Comparison of ENCODE assay signal across 31 cellular contexts in the genomic region with DNA sequence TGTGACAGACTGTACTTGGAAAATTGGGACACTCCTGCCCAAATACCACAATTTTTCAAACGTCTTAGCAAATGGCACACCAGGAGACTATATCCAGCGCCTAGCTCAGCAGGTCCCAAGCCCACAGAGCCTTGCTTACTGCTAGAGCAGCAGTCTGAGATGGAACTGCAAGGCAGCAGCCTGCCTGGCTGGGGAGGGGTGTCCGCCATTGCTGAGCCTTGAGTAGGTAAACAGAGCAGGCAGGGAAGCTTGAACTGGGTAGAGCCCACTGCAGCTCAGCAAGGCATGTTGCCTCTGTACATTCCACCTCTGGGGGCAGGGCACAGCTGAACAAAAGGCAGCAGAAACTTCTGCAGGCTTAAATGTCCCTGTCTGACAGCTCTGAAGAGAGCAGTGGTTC.
"Had no signal": no experiment of that assay in that cellular context is flagged by ENCODE, and none has a peak within 500 bp of the region (broad histone marks: within the 10 kb centered on the region; RNA-seq: fewer than 3 reads in every experiment).

No MANE protein-coding gene starts in this region.

- DNase-seq: activated CD4-positive, alpha-beta memory T cell treated with anti-CD3 and anti-CD28 coated beads for 36 hours; activated CD4-positive, alpha-beta T cell treated with anti-CD3 and anti-CD28 coated beads for 36 hours; activated CD4-positive, alpha-beta T cell treated with anti-CD3 and anti-CD28 coated beads, Interleukin-2, amount 10 ng/mL, durations not matched to agents 7 days and 5 days; activated CD8-positive, alpha-beta memory T cell treated with anti-CD3 and anti-CD28 coated beads, Interleukin-2, amount 50 U/mL, for 4 hours; activated gamma-delta T cell treated with Interleukin-2 at 50 U/mL for 16 hours; activated naive CD4-positive, alpha-beta T cell treated with anti-CD3 and anti-CD28 coated beads for 36 hours; activated T-cell treated with anti-CD3 and anti-CD28 coated beads for 4 hours; activated T-cell treated with anti-CD3 and anti-CD28 coated beads, Interleukin-2, amount 50 U/mL, for 4 hours; adrenal gland; body of pancreas; NCI-H1105; NCI-H1417 treated with DMSO at 0.1 percent for 48 hours; NCI-H1694; NCI-H1930; NCI-H2081 treated with DMSO at 0.1 percent for 48 hours; NCI-H226; NCI-H446 treated with DMSO at 0.1 percent for 48 hours; NCI-H524 treated with DMSO at 0.1 percent for 48 hours; PC-3; Peyer's patch; RPMI8226; SHP77 treated with DMSO at 0.1 percent for 48 hours; SK-N-SH had no signal

- H3K9me3 ChIP-seq: adrenal gland, body of pancreas, breast epithelium, Peyer's patch, SJSA1, SK-N-SH had no signal

- H3K27ac Mint-ChIP-seq: activated CD4-positive, alpha-beta memory T cell treated with anti-CD3 and anti-CD28 coated beads for 36 hours; activated CD4-positive, alpha-beta T cell treated with anti-CD3 and anti-CD28 coated beads for 36 hours; activated CD4-positive, alpha-beta T cell treated with anti-CD3 and anti-CD28 coated beads, Interleukin-2, amount 10 ng/mL, durations not matched to agents 7 days and 5 days; activated naive CD4-positive, alpha-beta T cell treated with anti-CD3 and anti-CD28 coated beads for 36 hours; activated naive CD4-positive, alpha-beta T cell treated with anti-CD3 and anti-CD28 coated beads, Interleukin-2, amount 50 U/mL, for 72 hours; activated T-helper 1 cell treated with anti-CD3 and anti-CD28 coated beads, Interleukin-12 subunit alpha, Interleukin-12 subunit beta, Interleukin-2, Interleukin-4 antibody, amounts not matched to agents 30 ng/mL and 10 ng/mL and 1 ng/mL, durations not matched to agents 14 hours and 24 hours and 36 hours; T-helper 1 cell treated with Interleukin-12 subunit alpha and Interleukin-12 subunit beta and Interleukin-4 antibody, amounts not matched to agents 30 μg/mL and 1 μg/mL, for 36 hours; T-helper 2 cell treated with Interferon-gamma antibody and Interleukin-4, amounts not matched to agents 5 μg/mL and 100 μg/mL, for 36 hours had no signal

- H3K9me3 Mint-ChIP-seq: activated naive CD4-positive, alpha-beta T cell treated with anti-CD3 and anti-CD28 coated beads, Interleukin-2, amount 50 U/mL, for 72 hours; activated T-helper 1 cell treated with anti-CD3 and anti-CD28 coated beads, Interleukin-12 subunit alpha, Interleukin-12 subunit beta, Interleukin-2, Interleukin-4 antibody, amounts not matched to agents 30 ng/mL and 10 ng/mL and 1 ng/mL, durations not matched to agents 14 hours and 24 hours and 36 hours; T-helper 1 cell treated with Interleukin-12 subunit alpha and Interleukin-12 subunit beta and Interleukin-4 antibody, amounts not matched to agents 30 μg/mL and 1 μg/mL, for 36 hours had no signal

- H3K4me3 Mint-ChIP-seq: activated CD4-positive, alpha-beta memory T cell treated with anti-CD3 and anti-CD28 coated beads for 36 hours; activated CD4-positive, alpha-beta T cell treated with anti-CD3 and anti-CD28 coated beads for 36 hours; activated CD4-positive, alpha-beta T cell treated with anti-CD3 and anti-CD28 coated beads, Interleukin-2, amount 10 ng/mL, durations not matched to agents 7 days and 5 days; activated naive CD4-positive, alpha-beta T cell treated with anti-CD3 and anti-CD28 coated beads for 36 hours; activated T-cell treated with anti-CD3 and anti-CD28 coated beads, Interleukin-2, amount 50 U/mL, for 4 hours; activated T-helper 1 cell treated with anti-CD3 and anti-CD28 coated beads, Interleukin-12 subunit alpha, Interleukin-12 subunit beta, Interleukin-2, Interleukin-4 antibody, amounts not matched to agents 30 ng/mL and 10 ng/mL and 1 ng/mL, durations not matched to agents 14 hours and 24 hours and 36 hours; T-helper 1 cell treated with Interleukin-12 subunit alpha and Interleukin-12 subunit beta and Interleukin-4 antibody, amounts not matched to agents 30 μg/mL and 1 μg/mL, for 36 hours; T-helper 2 cell treated with Interferon-gamma antibody and Interleukin-4, amounts not matched to agents 5 μg/mL and 100 μg/mL, for 36 hours had no signal

- H3K27ac ChIP-seq: adrenal gland, body of pancreas, breast epithelium, Peyer's patch, SJSA1 had no signal

- H3K9ac ChIP-seq: SK-N-SH had no signal

- H3K36me3 Mint-ChIP-seq: activated CD4-positive, alpha-beta memory T cell treated with anti-CD3 and anti-CD28 coated beads for 36 hours; activated naive CD4-positive, alpha-beta T cell treated with anti-CD3 and anti-CD28 coated beads, Interleukin-2, amount 50 U/mL, for 72 hours had no signal

- H3K27me3 Mint-ChIP-seq: activated CD4-positive, alpha-beta memory T cell treated with anti-CD3 and anti-CD28 coated beads for 36 hours; activated CD4-positive, alpha-beta T cell treated with anti-CD3 and anti-CD28 coated beads for 36 hours; activated CD4-positive, alpha-beta T cell treated with anti-CD3 and anti-CD28 coated beads, Interleukin-2, amount 10 ng/mL, durations not matched to agents 7 days and 5 days had no signal

- H3K36me3 ChIP-seq: adrenal gland, breast epithelium, Peyer's patch, SJSA1 had no signal

- H3K4me1 Mint-ChIP-seq: activated CD4-positive, alpha-beta T cell treated with anti-CD3 and anti-CD28 coated beads for 36 hours; activated CD4-positive, alpha-beta T cell treated with anti-CD3 and anti-CD28 coated beads, Interleukin-2, amount 10 ng/mL, durations not matched to agents 7 days and 5 days had no signal

- H3K4me3 ChIP-seq: adrenal gland, body of pancreas, breast epithelium, Peyer's patch, SJSA1 had no signal

- H3K27me3 ChIP-seq: adrenal gland, body of pancreas, breast epithelium, Peyer's patch, SJSA1 had no signal

- FAIRE-seq: astrocyte, TTC549 had no signal

- H3K4me1 ChIP-seq: adrenal gland, body of pancreas, breast epithelium, Peyer's patch, SJSA1 had no signal
